ENCODE assay signal across 1 cellular context in genomic region chr2:219107837-219108236, GRCh38.
TF ChIP-seq lines count a peak whose summit lies in the region.

No MANE protein-coding gene starts in this region.

TF ChIP-seq in SK-N-SH, 30 proteins besides CTCF, POLR2A, EP300 and RAD21 (continued from another document):
- TF ChIP-seq USF1 (IDR thresholded peaks at IDR 0.05; ENCODE audit: borderline replicate concordance, low read depth) (no peak), SMC3 (IDR thresholded peaks at IDR 0.05; ENCODE audit: low read depth, low read length) (no peak), MXI1 (IDR thresholded peaks at IDR 0.05; ENCODE audit: low read depth, low read length) (no peak), TCF12 (IDR thresholded peaks at IDR 0.05) (no peak), MEF2A (IDR thresholded peaks at IDR 0.05; ENCODE audit: borderline replicate concordance, low read depth) (no peak), FOSL2 (IDR thresholded peaks at IDR 0.05; ENCODE audit: borderline replicate concordance, low read depth) (no peak), CHD2 (IDR thresholded peaks at IDR 0.05; ENCODE audit: low read length, partially characterized antibody) (no peak)
- TF ChIP-seq, protein P1, sequence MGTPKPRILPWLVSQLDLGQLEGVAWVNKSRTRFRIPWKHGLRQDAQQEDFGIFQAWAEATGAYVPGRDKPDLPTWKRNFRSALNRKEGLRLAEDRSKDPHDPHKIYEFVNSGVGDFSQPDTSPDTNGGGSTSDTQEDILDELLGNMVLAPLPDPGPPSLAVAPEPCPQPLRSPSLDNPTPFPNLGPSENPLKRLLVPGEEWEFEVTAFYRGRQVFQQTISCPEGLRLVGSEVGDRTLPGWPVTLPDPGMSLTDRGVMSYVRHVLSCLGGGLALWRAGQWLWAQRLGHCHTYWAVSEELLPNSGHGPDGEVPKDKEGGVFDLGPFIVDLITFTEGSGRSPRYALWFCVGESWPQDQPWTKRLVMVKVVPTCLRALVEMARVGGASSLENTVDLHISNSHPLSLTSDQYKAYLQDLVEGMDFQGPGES (IDR thresholded peaks at IDR 0.05; ENCODE audit: low read depth, low read length): no peak
